ENCODE assay signal across 16 cellular contexts in the genomic region with DNA sequence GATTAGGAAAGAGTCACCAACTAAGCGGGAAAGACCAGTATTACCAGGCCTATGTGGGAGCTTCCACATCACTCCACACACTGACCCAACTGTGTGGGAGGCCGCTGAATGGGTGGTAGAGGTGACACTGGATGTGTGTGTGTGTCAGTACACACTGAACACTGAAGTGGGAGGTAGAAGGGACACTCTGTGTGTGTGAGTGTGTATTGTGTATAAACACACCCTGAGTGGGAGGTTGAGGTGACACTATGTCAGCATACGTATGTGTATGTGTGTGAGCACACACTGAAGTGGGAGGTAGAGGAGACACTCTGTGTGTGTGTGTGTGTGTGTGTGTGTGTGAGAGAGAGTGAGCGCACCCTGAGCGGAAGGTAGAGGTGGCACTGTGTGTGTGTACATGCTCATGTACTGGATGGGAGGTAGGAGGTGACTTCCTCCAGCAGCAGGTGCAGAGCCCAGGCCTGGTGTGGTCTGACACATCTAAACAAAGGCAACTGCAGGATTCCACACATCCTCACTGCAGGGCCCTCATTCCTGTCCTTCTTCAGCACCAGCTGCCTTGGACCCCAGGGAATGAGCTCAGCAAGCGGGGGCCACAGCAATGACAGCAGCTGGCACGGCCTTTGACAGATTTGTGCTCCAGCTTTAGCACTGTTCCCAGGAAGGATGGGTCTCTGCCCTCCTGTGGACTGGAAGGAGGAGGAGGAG. TPM values are rescaled to one million over a fixed set of nuclear protein-coding genes. Genes with fewer than 3 reads are reported as not detected.
DNase-seq lines count a peak whose midpoint lies in the region; ATAC-seq, FAIRE-seq and TF ChIP-seq lines count a peak whose summit lies in the region.
"Had no signal": no experiment of that assay in that cellular context is flagged by ENCODE, and none has a peak within 500 bp of the region (broad histone marks: within the 10 kb centered on the region; RNA-seq: fewer than 3 reads in every experiment).

No MANE protein-coding gene starts in this region.

- POLR2A ChIA-PET in GM12878 (lab: Charles Lee): interaction anchor here (0.6 to 1.5 kb wide), 3 partner anchors 41 to 200 kb away, joined by 3 read pairs; no protein-coding TSS in a partner anchor

- no peak overlapping the region for H3K9ac ChIP-seq in GM12878 (ENCODE audit: control insufficient read depth, insufficient read depth, low read length)

- H3K4me1 ChIP-seq in GM12878 (ENCODE audit: control insufficient read depth, insufficient read depth, low read length): peaks cover 27% of the 10 kb centered on the region
- H3K4me1 ChIP-seq in thymus (ENCODE audit: control insufficient read depth, insufficient read depth, low read length): peaks cover 26% of the 10 kb centered on the region
- H3K4me1 ChIP-seq: body of pancreas had no signal

- no peak for TF ChIP-seq EP300 in GM12878 (IDR thresholded peaks at IDR 0.05; ENCODE audit: borderline replicate concordance in 1 of 2, control insufficient read depth in 1 of 2, low read depth in 2 of 2, low read length in 2 of 2)

- H3K27me3 ChIP-seq in GM12878 (replicated peaks in 1 of 2; ENCODE audit: control insufficient read depth in 2 of 2, insufficient read depth in 2 of 2, low read length in 1 of 2) (no peaks in the 10 kb centered on the region), thymus (ENCODE audit: control insufficient read depth, insufficient read depth) (no peaks in the 10 kb centered on the region), dorsolateral prefrontal cortex (no peaks in the 10 kb centered on the region)
- H3K27me3 ChIP-seq: body of pancreas, SJSA1 had no signal

- no peaks in the 10 kb centered on the region for H3K36me3 Mint-ChIP-seq in activated naive CD4-positive, alpha-beta T cell treated with anti-CD3 and anti-CD28 coated beads, Interleukin-2, amount 10 ng/mL, durations not matched to agents 7 days and 5 days
- H3K36me3 Mint-ChIP-seq: mesothelial cell of epicardium had no signal

- ATAC-seq in GM12878 (no peak), GM19455 (IDR thresholded peaks at IDR 0.05; ENCODE audit: unreplicated experiment) (no peak)
- ATAC-seq: body of pancreas had no signal

- TF ChIP-seq POLR2A in GM12878 (IDR thresholded peaks at IDR 0.05; ENCODE audit: low read depth, low read length): no peak

- TF ChIP-seq CTCF in GM12878 (IDR thresholded peaks at IDR 0.05 in 2 of 3, conservative IDR thresholded peaks at IDR 0.05 in 1 of 3; ENCODE audit: control insufficient read depth in 2 of 3, extremely low read depth in 1 of 3, insufficient read depth in 1 of 3, low read depth in 3 of 3, low read length in 3 of 3): no peak
- TF ChIP-seq CTCF in dorsolateral prefrontal cortex (IDR thresholded peaks at IDR 0.05 in 54 of 56, conservative IDR thresholded peaks at IDR 0.05 in 2 of 56; ENCODE audit: low read depth in 1 of 56, partially characterized antibody in 56 of 56): no peak

- CTCF ChIA-PET in activated naive CD4-positive, alpha-beta T cell treated with anti-CD3 and anti-CD28 coated beads, Interleukin-2, amount 10 ng/mL, durations not matched to agents 7 days and 5 days (lab: Charles Lee): interaction anchor here (0.8 to 1.2 kb wide), 2 partner anchors 23 to 64 kb away, joined by 3 to 4 read pairs; no protein-coding TSS in a partner anchor
- CTCF ChIA-PET in GM12878 (lab: Yijun Ruan, JAX): interaction anchor here (0.9 to 8.0 kb wide), 5 partner anchors 13 to 66 kb away, joined by 3 to 141 read pairs (median 5); no protein-coding TSS in a partner anchor

- no peaks in the 10 kb centered on the region for H4K20me1 ChIP-seq in GM12878 (ENCODE audit: control insufficient read depth, insufficient read depth)

- intact Hi-C loops in GM12878 (cut with micrococcal nuclease; ENCODE audit: unreplicated experiment) (loop anchor here (10.0 kb wide), 1 partner anchor 397 kb away; no protein-coding TSS in a partner anchor), dorsolateral prefrontal cortex (cut with DNase I) (no loop called here)

- FAIRE-seq in GM12878 (lab: Jason Lieb, UNC): no peak
- FAIRE-seq: HTR-8/SVneo had no signal

- H3K27ac ChIP-seq in GM12878 (ENCODE audit: control insufficient read depth, insufficient read depth) (no peak overlapping the region), thymus (ENCODE audit: low read depth) (peak overlapping the region; percentile 84), dorsolateral prefrontal cortex (no peak overlapping the region)
- H3K27ac ChIP-seq: body of pancreas, psoas muscle, SJSA1 had no signal

- in situ Hi-C loops in GM12878 (cut with MboI): loop anchor here (25.0 kb wide), 1 partner anchor 1520 kb away; no protein-coding TSS in a partner anchor

- peaks cover 20% of the 10 kb centered on the region for H3K4me1 Mint-ChIP-seq in activated naive CD4-positive, alpha-beta T cell treated with anti-CD3 and anti-CD28 coated beads, Interleukin-2, amount 10 ng/mL, durations not matched to agents 7 days and 5 days

- peak overlapping the region; percentile 7 for H3K27ac Mint-ChIP-seq in activated naive CD4-positive, alpha-beta T cell treated with anti-CD3 and anti-CD28 coated beads, Interleukin-2, amount 10 ng/mL, durations not matched to agents 7 days and 5 days
- H3K27ac Mint-ChIP-seq: mesothelial cell of epicardium had no signal

- peak; percentile 31 for DNase-seq in activated naive CD4-positive, alpha-beta T cell treated with anti-CD3 and anti-CD28 coated beads, Interleukin-2, amount 10 ng/mL, durations not matched to agents 7 days and 5 days
- no peak for DNase-seq in activated naive CD4-positive, alpha-beta T cell treated with Interleukin-2 at 50 U/mL for 16 hours
- DNase-seq in NCI-H510A treated with DMSO at 0.1 percent for 48 hours (lab: John Stamatoyannopoulos, UW): peak; percentile 61
- no peak for DNase-seq in GM12878 (ENCODE audit: low read depth, low spot score)
- no peak for DNase-seq in dorsolateral prefrontal cortex
- DNase-seq in middle frontal gyrus (ENCODE audit: extremely low spot score, low spot score): no peak
- DNase-seq: body of pancreas, foreskin fibroblast, HCEC 1CT, NCI-H748 treated with DMSO at 0.1 percent for 48 hours, psoas muscle had no signal

- H3K4me3 Mint-ChIP-seq in activated naive CD4-positive, alpha-beta T cell treated with anti-CD3 and anti-CD28 coated beads, Interleukin-2, amount 10 ng/mL, durations not matched to agents 7 days and 5 days: no peak overlapping the region
- H3K4me3 Mint-ChIP-seq: mesothelial cell of epicardium had no signal

- H3K36me3 ChIP-seq in GM12878 (ENCODE audit: control insufficient read depth in 2 of 2, insufficient read depth in 2 of 2, low read length in 1 of 2) (no peaks in the 10 kb centered on the region), thymus (ENCODE audit: control insufficient read depth, insufficient read depth) (no peaks in the 10 kb centered on the region)
- H3K36me3 ChIP-seq: SJSA1 had no signal

- no peak overlapping the region for H3K4me2 ChIP-seq in GM12878 (ENCODE audit: control insufficient read depth, insufficient read depth)

- H3K79me2 ChIP-seq in GM12878 (ENCODE audit: control insufficient read depth, insufficient read depth, low read length): no peaks in the 10 kb centered on the region

- RAD21 ChIA-PET in GM12878 (lab: Charles Lee; ENCODE audit: unreplicated experiment): interaction anchor here (1.2 to 1.5 kb wide), 2 partner anchors 55 to 63 kb away, joined by 3 to 4 read pairs; no protein-coding TSS in a partner anchor

- WGBS in GM12878 (ENCODE audit: insufficient coverage, insufficient replicate concordance, low lambda C conversion rate, missing lambda C conversion rate): 86% methylated on average over 7 of the region's 7 CpGs
- WGBS in thymus: 61% methylated on average over 7 of the region's 7 CpGs

- SMC1A ChIA-PET in GM12878 (lab: Charles Lee; ENCODE audit: uncharacterized antibody, unreplicated experiment): interaction anchor here (0.6 to 2.4 kb wide), 10 partner anchors 7 to 529 kb away, joined by 3 to 11 read pairs (median 3); no protein-coding TSS in a partner anchor

- no peaks in the 10 kb centered on the region for H3K9me3 Mint-ChIP-seq in activated naive CD4-positive, alpha-beta T cell treated with anti-CD3 and anti-CD28 coated beads, Interleukin-2, amount 10 ng/mL, durations not matched to agents 7 days and 5 days

- no TSS peak for BruUV-seq in GM12878 (replicated peaks; lab: Mats Ljungman, UMichigan)

- no peak for TF ChIP-seq RAD21 in GM12878 (IDR thresholded peaks at IDR 0.05; ENCODE audit: insufficient read depth, low read depth, low read length)

- no peak overlapping the region for H2AFZ ChIP-seq in GM12878 (ENCODE audit: control insufficient read depth, low read depth, low read length)

- H3K9me3 ChIP-seq in GM12878 (replicated peaks; ENCODE audit: control insufficient read depth, insufficient read depth, low read length): no peaks in the 10 kb centered on the region; the same call in 2 of the 3 replicates
- no peaks in the 10 kb centered on the region for H3K9me3 ChIP-seq in thymus (ENCODE audit: control insufficient read depth)
- H3K9me3 ChIP-seq: body of pancreas, SJSA1 had no signal

- H3K4me3 ChIP-seq in GM12878: no peak overlapping the region
- no peak overlapping the region for H3K4me3 ChIP-seq in thymus (ENCODE audit: low read length)
- H3K4me3 ChIP-seq in dorsolateral prefrontal cortex: no peak overlapping the region
- H3K4me3 ChIP-seq: body of pancreas, psoas muscle, SJSA1 had no signal

- H3K27me3 Mint-ChIP-seq in activated naive CD4-positive, alpha-beta T cell treated with anti-CD3 and anti-CD28 coated beads, Interleukin-2, amount 10 ng/mL, durations not matched to agents 7 days and 5 days: peaks cover 3% of the 10 kb centered on the region

RNA-seq across cellular contexts. Expression of gene RBM20, which starts 26.5 kb away (rescaled TPM):
- 0.88 and 0.96 TPM in 2 replicates for total RNA-seq in GM12878 (2013; cell fraction: nucleolus; rRNA removed)
- total RNA-seq in GM12878 (2014; rRNA removed) (0.05 and 0.17 TPM in 2 replicates), GM12878 (2014; rRNA removed; fragmentation: Illumina TruSeq; extraction: Trizol) (0.13 and 0.28 TPM in 2 replicates), GM12878 (2021) (0.13 and 0.26 TPM in 2 replicates), dorsolateral prefrontal cortex (1 to 10 TPM in 117 of 120 experiments, under 1 TPM in 3; 0.40 to 4.5 (median 2.1) TPM)
- 0.17 TPM for polyA plus RNA-seq in GM12878 (2011; ENCODE audit: low read depth)
- polyA plus RNA-seq in GM12878 (2011; rRNA removed) (0.09 and 0.16 TPM in 2 replicates), GM12878 (2014; fragmentation: Illumina TruSeq; extraction: Trizol) (0.22 and 0.24 TPM in 2 replicates), GM12878 (2014; fragmentation: Nextera tagmentation; extraction: Ambion mirVana) (under 1 TPM; 0.04 to 0.05 TPM), GM12878 (2014; rRNA removed) (0.09 and 0.20 TPM in 2 replicates), GM12878 (2016; fragmentation: Nextera tagmentation; extraction: Ambion mirVana) (under 1 TPM; 0.05 to 0.12 TPM), thymus (3.8 TPM)
- polyA plus RNA-seq in GM12878 (2011; cell fraction: cytosol; rRNA removed): 0.09 and 0.17 TPM in 2 replicates
- 0.63 and 1.0 TPM in 2 replicates for polyA plus RNA-seq in GM12878 (2011; cell fraction: nucleus; rRNA removed)
- 0.25 and 0.53 TPM in 2 replicates for polyA plus RNA-seq in GM12878 (2012)
- 0.05 and 0.07 TPM in 2 replicates for polyA minus RNA-seq in GM12878 (2011; rRNA and poly(A)+ RNA removed)
- not detected in 2 replicates for polyA minus RNA-seq in GM12878 (2011; cell fraction: cytosol; rRNA and poly(A)+ RNA removed)
- 0.10 and 0.36 TPM in 2 replicates for polyA minus RNA-seq in GM12878 (2011; cell fraction: nucleus; rRNA and poly(A)+ RNA removed)

RNA-seq across cellular contexts. Expression of gene SMC3, which starts 50.1 kb away (rescaled TPM):
- total RNA-seq in GM12878 (2013; cell fraction: nucleolus; rRNA removed): 32.8 and 35.4 TPM in 2 replicates
- total RNA-seq in GM12878 (2014; rRNA removed) (33.0 and 41.9 TPM in 2 replicates), GM12878 (2014; rRNA removed; fragmentation: Illumina TruSeq; extraction: Trizol) (82.0 and 83.4 TPM in 2 replicates), GM12878 (2021) (53.7 TPM in 2 replicates), dorsolateral prefrontal cortex (10 to 100 TPM; 20.5 to 34.2 (median 26.0) TPM)
- polyA plus RNA-seq in GM12878 (2011; ENCODE audit: low read depth): 21.8 TPM
- polyA plus RNA-seq in GM12878 (2011; rRNA removed) (30.4 and 47.0 TPM in 2 replicates), GM12878 (2014; fragmentation: Illumina TruSeq; extraction: Trizol) (81.0 and 96.8 TPM in 2 replicates), GM12878 (2014; fragmentation: Nextera tagmentation; extraction: Ambion mirVana) (10 to 100 TPM; 31.0 to 43.0 TPM), GM12878 (2014; rRNA removed) (30.6 and 37.7 TPM in 2 replicates), GM12878 (2016; fragmentation: Nextera tagmentation; extraction: Ambion mirVana) (100 to 1,000 TPM; 120 to 123 TPM), thymus (24.6 TPM)
- polyA plus RNA-seq in GM12878 (2011; cell fraction: cytosol; rRNA removed): 7.8 and 9.9 TPM in 2 replicates
- polyA plus RNA-seq in GM12878 (2011; cell fraction: nucleus; rRNA removed): 12.6 and 21.0 TPM in 2 replicates
- 30.3 and 38.5 TPM in 2 replicates for polyA plus RNA-seq in GM12878 (2012)
- 8.8 and 14.3 TPM in 2 replicates for polyA minus RNA-seq in GM12878 (2011; rRNA and poly(A)+ RNA removed)
- polyA minus RNA-seq in GM12878 (2011; cell fraction: cytosol; rRNA and poly(A)+ RNA removed): 7.8 and 12.1 TPM in 2 replicates
- polyA minus RNA-seq in GM12878 (2011; cell fraction: nucleus; rRNA and poly(A)+ RNA removed): 5.2 and 8.7 TPM in 2 replicates

Comparison
In these comparisons a context has a peak if more than half of its experiments do, and no peak if none do; other contexts are left out.
1. DNase-seq: peak in activated naive CD4-positive, alpha-beta T cell treated with anti-CD3 and anti-CD28 coated beads, Interleukin-2, amount 10 ng/mL, durations not matched to agents 7 days and 5 days (single experiment) and NCI-H510A treated with DMSO at 0.1 percent for 48 hours (single experiment); none in activated naive CD4-positive, alpha-beta T cell treated with Interleukin-2 at 50 U/mL for 16 hours (single experiment), GM12878 (single experiment), dorsolateral prefrontal cortex (0 of 10) and middle frontal gyrus (single experiment).